In genomic region chr19:58042709-58043340, GRCh38 we compare ENCODE assay signal across 25 cellular contexts. TPM values are rescaled to one million over a fixed set of nuclear protein-coding genes. Genes with fewer than 3 reads are reported as not detected.
A peak's percentile ranks its signal among the peaks of the same experiment; 100 is the strongest.
DNase-seq lines count a peak whose midpoint lies in the region; ATAC-seq and TF ChIP-seq lines count a peak whose summit lies in the region.
"Had no signal": no experiment of that assay in that cellular context is flagged by ENCODE, and none has a peak within 500 bp of the region (broad histone marks: within the 10 kb centered on the region; RNA-seq: fewer than 3 reads in every experiment).

No MANE protein-coding gene starts in this region.

- no peak overlapping the region for H3K27ac ChIP-seq in body of pancreas
- H3K27ac ChIP-seq in lower lobe of right lung, result no peak overlapping the region
- H3K27ac ChIP-seq: heart left ventricle, SJSA1, testis had no signal

- 21 to 44% methylated on average over 18 to 42 of the region's 42 CpGs for WGBS in body of pancreas, 2 donors

- no peak for TF ChIP-seq POLR2A in body of pancreas (IDR thresholded peaks at IDR 0.05)

- intact Hi-C loops in body of pancreas (cut with DNase I) (no loop called here), lower lobe of right lung (cut with DNase I) (no loop called here)

- H3K4me3 ChIP-seq in H7 (ENCODE audit: insufficient read depth, low read depth, low read length) (no peak overlapping the region), body of pancreas (no peak overlapping the region), lower lobe of right lung (no peak overlapping the region)
- H3K4me3 ChIP-seq: heart left ventricle, SJSA1 had no signal

- H3K36me3 ChIP-seq in H7 (replicated peaks; ENCODE audit: control insufficient read depth, insufficient read depth, low read length), result no peaks in the 10 kb centered on the region
- no peaks in the 10 kb centered on the region for H3K36me3 ChIP-seq in body of pancreas (replicated peaks in 1 of 2; ENCODE audit: insufficient read depth in 1 of 2, low read depth in 2 of 2)
- no peaks in the 10 kb centered on the region for H3K36me3 ChIP-seq in lower lobe of right lung
- H3K36me3 ChIP-seq: heart left ventricle, SJSA1 had no signal

- peak; percentile 78 for DNase-seq in H7
- DNase-seq in body of pancreas, result peak in 3 of 4 donors; percentile 7 to 17 (median 16)
- DNase-seq in lower lobe of right lung, result no peak
- DNase-seq in T-helper 2 cell, result no peak
- no peak for DNase-seq in NCI-H345 (lab: John Stamatoyannopoulos, UW)
- DNase-seq: activated CD8-positive, alpha-beta T cell treated with anti-CD3 and anti-CD28 coated beads for 36 hours; central memory CD4-positive, alpha-beta T cell; foreskin fibroblast; GDM1; heart left ventricle; KBM-7; left colon; naive B cell; NCI-H1105 treated with DMSO at 0.1 percent for 48 hours; NCI-H1930; occipital lobe; stimulated activated CD4-positive, alpha-beta T cell treated with anti-CD3 and anti-CD28 coated beads, Interleukin-15, amount 100 ng/mL, for 24 hours; stimulated activated naive CD4-positive, alpha-beta T cell treated with Interleukin-2 at 50 U/mL for 16 hours; testis had no signal

- peaks cover 0 to 32% (median 0%) of the 10 kb centered on the region in 3 donors for H3K9me3 ChIP-seq in body of pancreas
- H3K9me3 ChIP-seq in lower lobe of right lung, result peaks cover 73% of the 10 kb centered on the region
- H3K9me3 ChIP-seq: testis had no signal

- peak in 3 of 7 experiments; percentile 4 to 21 (median 17) for TF ChIP-seq CTCF in body of pancreas (IDR thresholded peaks at IDR 0.05)
- TF ChIP-seq CTCF in lower lobe of right lung (IDR thresholded peaks at IDR 0.05), result peak; percentile 7

- peaks cover 4% of the 10 kb centered on the region for H3K4me1 ChIP-seq in body of pancreas
- H3K4me1 ChIP-seq in lower lobe of right lung, result no peaks in the 10 kb centered on the region
- H3K4me1 ChIP-seq: heart left ventricle, SJSA1, testis had no signal

- no peak for ATAC-seq in body of pancreas
- no peak for ATAC-seq in lower lobe of right lung
- ATAC-seq in GM21619 (IDR thresholded peaks at IDR 0.05; ENCODE audit: unreplicated experiment), result no peak
- ATAC-seq: activated CD8-positive, alpha-beta T cell treated with anti-CD3 and anti-CD28 coated beads for 36 hours; esophagus mucosa; heart left ventricle; left colon had no signal

- H3K27me3 ChIP-seq in H7 (ENCODE audit: control insufficient read depth, insufficient read depth, low read length), result no peaks in the 10 kb centered on the region
- H3K27me3 ChIP-seq in body of pancreas, result no peaks in the 10 kb centered on the region
- H3K27me3 ChIP-seq in lower lobe of right lung (ENCODE audit: low read depth), result no peaks in the 10 kb centered on the region
- H3K27me3 ChIP-seq: SJSA1, testis had no signal

RNA-seq across cellular contexts. Expression of gene ZSCAN1, which starts 9.0 kb away (rescaled TPM):
- total RNA-seq in H7 (2014; rRNA removed; shearing (Covaris generic)), result not detected in 2 replicates
- not detected for total RNA-seq in body of pancreas
- total RNA-seq in lower lobe of right lung, result not detected
- total RNA-seq: activated CD8-positive, alpha-beta T cell treated with anti-CD3 and anti-CD28 coated beads for 36 hours; activated T-helper 2 cell treated with anti-CD3 and anti-CD28 coated beads, Interferon-gamma antibody, Interleukin-2, Interleukin-4, amounts not matched to agents 10 μg/mL and 5 μg/mL and 100 μg/mL, durations not matched to agents 14 hours and 24 hours and 36 hours; esophagus mucosa; heart left ventricle; left colon; MCF 10A; RPMI7951; SJSA1 had no signal

RNA-seq across cellular contexts. Expression of gene ZNF135, which starts 16.3 kb away (rescaled TPM):
- total RNA-seq in H7 (2014; rRNA removed; shearing (Covaris generic)), result 0.07 TPM in 1 of 2 replicates, not detected in the other
- total RNA-seq in body of pancreas, result 1 to 10 TPM; 3.9 to 4.9 TPM
- total RNA-seq in lower lobe of right lung, result 3.6 TPM
- total RNA-seq: activated T-helper 2 cell treated with anti-CD3 and anti-CD28 coated beads, Interferon-gamma antibody, Interleukin-2, Interleukin-4, amounts not matched to agents 10 μg/mL and 5 μg/mL and 100 μg/mL, durations not matched to agents 14 hours and 24 hours and 36 hours; MCF 10A; SJSA1 had no signal

RNA-seq across cellular contexts. Expression of gene ZNF606, which starts 40.2 kb away (rescaled TPM):
- 16.9 and 19.7 TPM in 2 replicates for total RNA-seq in H7 (2014; rRNA removed; shearing (Covaris generic))
- total RNA-seq in body of pancreas, result 10 to 100 TPM; 11.7 to 21.4 TPM
- 16.1 TPM for total RNA-seq in lower lobe of right lung

RNA-seq across cellular contexts. Expression of gene ZSCAN18, which starts 55.2 kb away (rescaled TPM):
- total RNA-seq in H7 (2014; rRNA removed; shearing (Covaris generic)), result 9.2 and 16.0 TPM in 2 replicates
- total RNA-seq in body of pancreas (10 to 100 TPM; 37.4 to 43.2 TPM), lower lobe of right lung (44.2 TPM)
- total RNA-seq: MCF 10A had no signal

Comparison
In these comparisons a context has a peak if more than half of its experiments do, and no peak if none do; other contexts are left out.
1. DNase-seq: peak in H7 (single experiment) and body of pancreas (3 of 4); none in lower lobe of right lung (single experiment), T-helper 2 cell (0 of 5) and NCI-H345 (single experiment).